ENCODE assay signal across 8 cellular contexts in the genomic region with DNA sequence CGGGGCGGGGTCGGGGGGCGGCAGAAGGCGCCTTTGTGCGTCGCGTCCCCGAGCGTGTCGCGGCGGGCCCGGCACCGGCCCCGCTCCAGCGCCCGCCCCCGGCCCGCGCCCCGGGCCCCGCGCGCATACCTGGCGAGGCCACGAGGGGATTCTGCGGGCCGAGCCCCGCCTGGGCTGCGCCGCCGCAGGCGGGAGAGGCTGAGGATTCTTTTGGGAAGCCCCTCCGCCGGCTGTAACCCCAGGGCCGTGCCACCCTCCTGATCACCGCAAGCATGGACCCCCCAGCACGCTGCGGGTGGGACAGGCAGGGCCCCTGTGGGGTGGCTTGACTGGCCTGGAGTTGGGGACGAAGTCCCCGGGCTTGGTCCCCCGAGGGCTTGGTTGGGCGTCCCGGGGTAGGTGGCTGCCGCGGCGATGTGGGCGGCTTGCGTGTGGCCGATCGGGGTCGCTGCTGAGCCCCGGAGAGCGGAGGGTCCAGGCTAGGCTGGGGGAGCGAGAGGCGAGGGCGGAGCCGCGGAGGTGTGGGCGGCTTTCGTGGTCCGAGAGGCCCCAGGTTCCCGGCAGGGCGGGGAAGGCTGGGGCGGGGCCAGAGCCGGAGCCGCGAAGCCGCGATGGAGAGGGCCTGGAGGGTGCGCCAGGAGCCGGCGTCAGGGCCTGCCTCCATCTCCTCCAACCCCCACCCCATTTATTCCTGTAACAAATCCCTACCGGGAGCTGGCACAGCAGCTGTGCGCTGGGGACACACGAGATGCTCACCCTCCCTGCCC. TPM values are rescaled to one million over a fixed set of nuclear protein-coding genes. Genes with fewer than 3 reads are reported as not detected.
DNase-seq lines count a peak whose midpoint lies in the region; ATAC-seq and TF ChIP-seq lines count a peak whose summit lies in the region.

No MANE protein-coding gene starts in this region.

- intact Hi-C loops in testis (cut with DNase I; ENCODE audit: low total_unique reads): loop anchor here (10.0 kb wide), 1 partner anchor 261 kb away; no protein-coding TSS in a partner anchor

- H3K36me3 ChIP-seq in neural progenitor cell: no peaks in the 10 kb centered on the region
- H3K36me3 ChIP-seq in testis (ENCODE audit: low read depth, missing control alignments): no peaks in the 10 kb centered on the region

- ATAC-seq in HG02798 (IDR thresholded peaks at IDR 0.05; ENCODE audit: poor library complexity, unreplicated experiment) (peak; percentile 55), HG03175 (IDR thresholded peaks at IDR 0.05; ENCODE audit: unreplicated experiment) (no peak)

- peak overlapping the region; percentile 97 for H3K4me2 ChIP-seq in neural progenitor cell

- peaks cover 20% of the 10 kb centered on the region for H3K27me3 Mint-ChIP-seq in neural progenitor cell (ENCODE audit: insufficient read depth, low read depth)

- TF ChIP-seq CTCF in GM12874 (IDR thresholded peaks at IDR 0.05; ENCODE audit: insufficient read depth, low read depth, low read length) (peak; percentile 79), neural progenitor cell (IDR thresholded peaks at IDR 0.05) (peak; percentile 77), testis (IDR thresholded peaks at IDR 0.05) (peak in 2 of 3 experiments; percentile 7 to 26)

- peak overlapping the region; percentile 97 for H2AFZ ChIP-seq in neural progenitor cell (replicated peaks)

- H3K4me1 ChIP-seq in neural progenitor cell (peaks cover 6% of the 10 kb centered on the region), testis (peaks cover 32% of the 10 kb centered on the region)

- TF ChIP-seq POLR2A in testis (IDR thresholded peaks at IDR 0.05): no peak

- H3K27ac ChIP-seq in neural progenitor cell (no peak overlapping the region), testis (peak overlapping the region; percentile 32 to 77)

- no peak overlapping the region for H3K9ac ChIP-seq in neural progenitor cell

- H3F3A ChIP-seq in neural progenitor cell (ENCODE audit: low read depth): peaks cover 23% of the 10 kb centered on the region

- H3K36me3 Mint-ChIP-seq in neural progenitor cell: no peaks in the 10 kb centered on the region

- DNase-seq in NOMO-1 (lab: John Stamatoyannopoulos, UW; ENCODE audit: unreplicated experiment in 2 of 2) (peak; percentile 63 to 78), activated T-helper 1 cell treated with Interleukin-2 at 50 U/mL for 16 hours (ENCODE audit: low read depth) (peak; percentile 42), fibroblast of peridontal ligament (ENCODE audit: extremely low read depth) (peak; percentile 41), neural progenitor cell (ENCODE audit: low spot score) (peak; percentile 94), testis (peak; percentile 67)

- 1% methylated on average over 15 to 52 of the region's 77 CpGs for WGBS in testis, 2 donors

- peaks cover 49% of the 10 kb centered on the region for H3K27me3 ChIP-seq in neural progenitor cell
- no peaks in the 10 kb centered on the region for H3K27me3 ChIP-seq in testis

- peak overlapping the region; percentile 82 for H3K4me3 ChIP-seq in neural progenitor cell
- H3K4me3 ChIP-seq in testis: peak overlapping the region; percentile 65 to 71

- H3K27ac Mint-ChIP-seq in neural progenitor cell: no peak overlapping the region

- H4K20me1 ChIP-seq in neural progenitor cell (ENCODE audit: low read depth): peaks cover 26% of the 10 kb centered on the region

- H3K9me3 Mint-ChIP-seq in neural progenitor cell: peaks cover 6% of the 10 kb centered on the region

- H3K4me3 Mint-ChIP-seq in neural progenitor cell: peak overlapping the region; percentile 71

- H3K4me1 Mint-ChIP-seq in neural progenitor cell: peaks cover 12% of the 10 kb centered on the region

- no peaks in the 10 kb centered on the region for H3K9me3 ChIP-seq in neural progenitor cell (ENCODE audit: low read depth)
- H3K9me3 ChIP-seq in testis: no peaks in the 10 kb centered on the region

- no peaks in the 10 kb centered on the region for H3K79me2 ChIP-seq in neural progenitor cell (ENCODE audit: low read depth)

RNA-seq across cellular contexts. Expression of gene GPR132, which starts 28.4 kb away (rescaled TPM):
- total RNA-seq in neural progenitor cell (ENCODE audit: low replicate concordance) (0.22 and 0.51 TPM in 2 replicates), testis (1 to 10 TPM; 2.0 to 2.5 TPM)
- polyA plus RNA-seq in testis (ENCODE audit: insufficient read depth, low read depth, low replicate concordance): 1.2 TPM

Comparison
In these comparisons a context has a peak if more than half of its experiments do, and no peak if none do; other contexts are left out.
1. CTCF ChIP-seq: peak in every context shown above with its lines; median percentile 79 in GM12874; 77 in neural progenitor cell; 16 in testis.
2. DNase-seq: peak in every context shown above with its lines; median percentile 94 in neural progenitor cell; 70 in NOMO-1; 67 in testis; 42 in activated T-helper 1 cell treated with Interleukin-2 at 50 U/mL for 16 hours; 41 in fibroblast of peridontal ligament.